ENCODE assay signal across 15 cellular contexts in the genomic region with DNA sequence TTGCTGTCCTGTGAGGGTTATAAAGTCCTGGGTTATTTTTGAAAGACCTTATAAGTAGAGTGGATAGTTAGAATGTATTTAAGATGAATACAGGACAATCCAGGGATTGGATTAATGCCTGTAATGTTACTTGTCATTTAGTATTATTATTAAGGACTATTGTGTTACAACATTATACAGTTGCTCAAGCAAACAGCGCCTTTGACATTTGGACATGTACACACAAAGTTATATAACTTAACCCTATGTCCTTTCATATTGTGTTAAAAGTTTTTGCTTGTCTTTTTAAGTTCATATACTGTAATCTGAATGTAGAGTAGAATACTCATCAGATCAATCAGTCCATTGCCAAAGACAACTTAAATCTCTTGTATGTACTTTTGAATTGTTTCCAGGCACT. TPM values are rescaled to one million over a fixed set of nuclear protein-coding genes. Genes with fewer than 3 reads are reported as not detected.
A peak's percentile ranks its signal among the peaks of the same experiment; 100 is the strongest.
DNase-seq lines count a peak whose midpoint lies in the region; ATAC-seq, FAIRE-seq and TF ChIP-seq lines count a peak whose summit lies in the region.
"Had no signal": no experiment of that assay in that cellular context is flagged by ENCODE, and none has a peak within 500 bp of the region (broad histone marks: within the 10 kb centered on the region; RNA-seq: fewer than 3 reads in every experiment).

No MANE protein-coding gene starts in this region.

- DNase-seq in right cardiac atrium (no peak), left ventricle myocardium superior (no peak), epithelial cell of proximal tubule (ENCODE audit: low read depth) (no peak), neural progenitor cell (ENCODE audit: low spot score) (no peak), type B pancreatic cell (ENCODE audit: extremely low spot score, unreplicated experiment) (no peak), body of pancreas (no peak), D721Med (ENCODE audit: insufficient read length, low spot score) (no peak)
- no peak for DNase-seq in CD8-positive, alpha-beta memory T cell
- DNase-seq: CD8-positive, alpha-beta T cell; KG1; NCI-H1048; NCI-H69; NK-92 treated with Interleukin-12 subunit alpha and Interleukin-12 subunit beta, amount 100 ng/mL, for 24 hours; SHP77 had no signal

- peak overlapping the region; percentile 56 for H3K4me3 ChIP-seq in right cardiac atrium (ENCODE audit: low read length)
- H3K4me3 ChIP-seq in epithelial cell of proximal tubule (ENCODE audit: low read depth, low read length), result peak overlapping the region; percentile 78
- peak overlapping the region; percentile 78 for H3K4me3 ChIP-seq in neural progenitor cell
- H3K4me3 ChIP-seq in CD8-positive, alpha-beta memory T cell (ENCODE audit: low read length), result no peak overlapping the region
- H3K4me3 ChIP-seq in body of pancreas, result no peak overlapping the region

- no peak overlapping the region for H2AFZ ChIP-seq in neural progenitor cell (replicated peaks)

- H3K27me3 ChIP-seq in right cardiac atrium (ENCODE audit: control insufficient read depth, insufficient read depth), result no peaks in the 10 kb centered on the region
- peaks cover 24% of the 10 kb centered on the region for H3K27me3 ChIP-seq in neural progenitor cell
- peaks cover 3% of the 10 kb centered on the region for H3K27me3 ChIP-seq in CD8-positive, alpha-beta memory T cell (ENCODE audit: insufficient read depth, low read length, poor library complexity, severe bottlenecking)
- H3K27me3 ChIP-seq in body of pancreas, result no peaks in the 10 kb centered on the region

- H3K27me3 Mint-ChIP-seq in neural progenitor cell (ENCODE audit: insufficient read depth, low read depth) (peaks cover 3% of the 10 kb centered on the region), type B pancreatic cell (peaks cover 14% of the 10 kb centered on the region)
- peaks cover 16 to 45% of the 10 kb centered on the region in 2 donors for H3K27me3 Mint-ChIP-seq in CD8-positive, alpha-beta memory T cell

- no peak for TF ChIP-seq POLR2A in body of pancreas (IDR thresholded peaks at IDR 0.05)

- intact Hi-C loops in right cardiac atrium (cut with DNase I) (loop anchor here in 1 of 4 donors (10.0 kb wide), 1 partner anchor 58 kb away; no protein-coding TSS in a partner anchor), left ventricle myocardium superior (cut with micrococcal nuclease) (no loop called here), body of pancreas (cut with DNase I) (no loop called here)

- H3K4me1 ChIP-seq in right cardiac atrium (ENCODE audit: control insufficient read depth, insufficient read depth, low read length) (no peaks in the 10 kb centered on the region), neural progenitor cell (peaks cover 19% of the 10 kb centered on the region), body of pancreas (peaks cover 20% of the 10 kb centered on the region)
- H3K4me1 ChIP-seq in CD8-positive, alpha-beta memory T cell (ENCODE audit: insufficient read depth, low read length), result no peaks in the 10 kb centered on the region

- no peak overlapping the region for H3K9ac ChIP-seq in neural progenitor cell

- peak overlapping the region; percentile 85 for H3K4me2 ChIP-seq in neural progenitor cell

- H3K9me3 Mint-ChIP-seq in neural progenitor cell (peaks cover 17% of the 10 kb centered on the region), type B pancreatic cell (no peaks in the 10 kb centered on the region)
- H3K9me3 Mint-ChIP-seq in CD8-positive, alpha-beta memory T cell, result peaks cover 0 to 9% (median 0%) of the 10 kb centered on the region in 5 donors

- H3K4me3 Mint-ChIP-seq in neural progenitor cell, result peak overlapping the region; percentile 90
- H3K4me3 Mint-ChIP-seq in type B pancreatic cell, result peak overlapping the region; percentile 88
- no peak overlapping the region for H3K4me3 Mint-ChIP-seq in CD8-positive, alpha-beta memory T cell
- H3K4me3 Mint-ChIP-seq: CD8-positive, alpha-beta T cell had no signal

- CTCF ChIA-PET in CD8-positive, alpha-beta memory T cell (lab: Charles Lee), result no interaction called here

- WGBS in right cardiac atrium, result 69% methylated on average over 1 of the region's 1 CpG
- 62 to 79% methylated on average over 1 of the region's 1 CpG for WGBS in body of pancreas, 2 donors

- H4K20me1 ChIP-seq in neural progenitor cell (ENCODE audit: low read depth), result peaks cover 10% of the 10 kb centered on the region

- no peaks in the 10 kb centered on the region for H3K9me3 ChIP-seq in right cardiac atrium (ENCODE audit: control insufficient read depth, low read length)
- H3K9me3 ChIP-seq in neural progenitor cell (ENCODE audit: low read depth), result no peaks in the 10 kb centered on the region
- no peaks in the 10 kb centered on the region for H3K9me3 ChIP-seq in CD8-positive, alpha-beta memory T cell (ENCODE audit: low read length)
- H3K9me3 ChIP-seq in body of pancreas, result no peaks in the 10 kb centered on the region

- TF ChIP-seq CTCF in epithelial cell of proximal tubule (conservative IDR thresholded peaks at IDR 0.05; ENCODE audit: low read depth, low read length) (no peak), neural progenitor cell (IDR thresholded peaks at IDR 0.05) (no peak), type B pancreatic cell (conservative IDR thresholded peaks at IDR 0.05) (no peak), body of pancreas (IDR thresholded peaks at IDR 0.05) (no peak), D721Med (IDR thresholded peaks at IDR 0.05; ENCODE audit: insufficient read depth, missing control alignments) (no peak)

- H3K79me2 ChIP-seq in neural progenitor cell (ENCODE audit: low read depth), result peaks cover 64% of the 10 kb centered on the region

- no peaks in the 10 kb centered on the region for H3K36me3 ChIP-seq in neural progenitor cell
- H3K36me3 ChIP-seq in CD8-positive, alpha-beta memory T cell (ENCODE audit: insufficient read depth, low read length), result no peaks in the 10 kb centered on the region
- H3K36me3 ChIP-seq in body of pancreas (replicated peaks in 1 of 2; ENCODE audit: insufficient read depth in 1 of 2, low read depth in 2 of 2), result no peaks in the 10 kb centered on the region

- FAIRE-seq in D721Med (lab: Jason Lieb, UNC), result no peak
- FAIRE-seq: H1 had no signal

- H3K4me1 Mint-ChIP-seq in neural progenitor cell (peaks cover 17% of the 10 kb centered on the region), type B pancreatic cell (ENCODE audit: unreplicated experiment) (peaks cover 15% of the 10 kb centered on the region)
- peaks cover 2 to 7% (median 5%) of the 10 kb centered on the region in 3 donors for H3K4me1 Mint-ChIP-seq in CD8-positive, alpha-beta memory T cell

- H3K27ac ChIP-seq in right cardiac atrium (ENCODE audit: low read length) (no peak overlapping the region), neural progenitor cell (no peak overlapping the region), body of pancreas (no peak overlapping the region)
- H3K27ac ChIP-seq in CD8-positive, alpha-beta memory T cell (ENCODE audit: low read depth, low read length), result no peak overlapping the region

- no peak overlapping the region for H3K27ac Mint-ChIP-seq in neural progenitor cell
- H3K27ac Mint-ChIP-seq in type B pancreatic cell, result no peak overlapping the region
- H3K27ac Mint-ChIP-seq in CD8-positive, alpha-beta memory T cell, result no peak overlapping the region
- H3K27ac Mint-ChIP-seq: CD8-positive, alpha-beta T cell had no signal

- POLR2A ChIA-PET in CD8-positive, alpha-beta memory T cell (lab: Charles Lee), result no interaction called here

- peaks cover 17% of the 10 kb centered on the region for H3K36me3 Mint-ChIP-seq in neural progenitor cell
- peaks cover 4% of the 10 kb centered on the region for H3K36me3 Mint-ChIP-seq in type B pancreatic cell
- peaks cover 0 to 4% (median 0%) of the 10 kb centered on the region in 3 donors for H3K36me3 Mint-ChIP-seq in CD8-positive, alpha-beta memory T cell
- H3K36me3 Mint-ChIP-seq: CD8-positive, alpha-beta T cell had no signal

- ATAC-seq in right cardiac atrium (no peak), left ventricle myocardium superior (no peak), body of pancreas (no peak)
- ATAC-seq: CD8-positive, alpha-beta T cell had no signal

- H3F3A ChIP-seq in neural progenitor cell (ENCODE audit: low read depth), result peaks cover 21% of the 10 kb centered on the region

RNA-seq across cellular contexts. Expression of a gene that starts 2.0 kb away (rescaled TPM):
- total RNA-seq in right cardiac atrium (10 to 100 TPM; 65.9 to 91.7 (median 69.9) TPM), left ventricle myocardium superior (88.0 TPM), epithelial cell of proximal tubule (6.4 and 8.4 TPM in 2 replicates), neural progenitor cell (ENCODE audit: low replicate concordance) (16.9 and 25.8 TPM in 2 replicates), type B pancreatic cell (ENCODE audit: low replicate concordance) (6.4 TPM in 2 replicates), body of pancreas (1 to 10 TPM; 3.3 to 7.5 TPM)
- polyA plus RNA-seq in right cardiac atrium, result 19.8 TPM
- not detected for total RNA-seq in CD8-positive, alpha-beta memory T cell
- not detected for polyA plus RNA-seq in CD8-positive, alpha-beta memory T cell
- total RNA-seq: CD8-positive, alpha-beta T cell had no signal

Comparison
In these comparisons a context has a peak if more than half of its experiments do, and no peak if none do; other contexts are left out.
1. H3K4me3 ChIP-seq: peak in right cardiac atrium (single experiment), epithelial cell of proximal tubule (single experiment) and neural progenitor cell (single experiment); none in CD8-positive, alpha-beta memory T cell (single experiment) and body of pancreas (0 of 2).
2. H3K4me3 Mint-ChIP-seq: peak in neural progenitor cell (single experiment) and type B pancreatic cell (single experiment); none in CD8-positive, alpha-beta memory T cell (0 of 7).